In genomic region chr2:189407161-189407943, GRCh38 we compare ENCODE assay signal across 9 cellular contexts. TPM values are rescaled to one million over a fixed set of nuclear protein-coding genes. Genes with fewer than 3 reads are reported as not detected.
DNase-seq lines count a peak whose midpoint lies in the region; ATAC-seq and TF ChIP-seq lines count a peak whose summit lies in the region.
"Had no signal": no experiment of that assay in that cellular context is flagged by ENCODE, and none has a peak within 500 bp of the region (broad histone marks: within the 10 kb centered on the region; RNA-seq: fewer than 3 reads in every experiment).

No MANE protein-coding gene starts in this region.

- H3K4me1 ChIP-seq in Loucy (ENCODE audit: insufficient read depth, low read length, poor library complexity, severe bottlenecking): peaks cover 13% of the 10 kb centered on the region
- H3K4me1 ChIP-seq in breast epithelium: no peaks in the 10 kb centered on the region

- no peak for TF ChIP-seq POLR2A in breast epithelium (IDR thresholded peaks at IDR 0.05)

- peak overlapping the region; percentile 45 to 60 for H3K27ac ChIP-seq in breast epithelium

- peak overlapping the region; percentile 89 for H3K27ac Mint-ChIP-seq in mesothelial cell of epicardium
- H3K27ac Mint-ChIP-seq: activated B cell treated with CpG ODN at 0.5 μM for 24 hours had no signal

- H3K4me2 ChIP-seq in Loucy (ENCODE audit: low read depth, low read length, poor library complexity, severe bottlenecking): peak overlapping the region; percentile 71

- H3K9ac ChIP-seq in Loucy (ENCODE audit: low read depth, low read length, poor library complexity, severe bottlenecking): peak overlapping the region; percentile 53

- H3K9me3 ChIP-seq in Loucy (ENCODE audit: insufficient read depth, low read depth, low read length) (no peaks in the 10 kb centered on the region), breast epithelium (no peaks in the 10 kb centered on the region)

- DNase-seq in AG09319 (ENCODE audit: extremely low read depth, low read depth): peak; percentile 47
- no peak for DNase-seq in breast epithelium (ENCODE audit: low spot score in 2 of 2)
- no peak for DNase-seq in mesothelial cell of epicardium (ENCODE audit: low spot score in 2 of 2, unreplicated experiment in 2 of 2)
- DNase-seq in iPS-NIHi11 (ENCODE audit: low spot score): no peak
- DNase-seq in NCI-H1417 treated with DMSO at 0.1 percent for 48 hours (lab: John Stamatoyannopoulos, UW): no peak
- DNase-seq in stimulated activated naive CD4-positive, alpha-beta T cell treated with Interleukin-2 at 50 U/mL for 16 hours (lab: John Stamatoyannopoulos, UW): no peak
- DNase-seq: activated B cell treated with CpG ODN at 0.5 μM for 24 hours had no signal

- H3K27me3 ChIP-seq in Loucy (ENCODE audit: insufficient read depth, low read length, poor library complexity, severe bottlenecking) (no peaks in the 10 kb centered on the region), breast epithelium (no peaks in the 10 kb centered on the region)

- no peaks in the 10 kb centered on the region for H3K27me3 Mint-ChIP-seq in mesothelial cell of epicardium (ENCODE audit: low read depth)
- H3K27me3 Mint-ChIP-seq: activated B cell treated with CpG ODN at 0.5 μM for 24 hours had no signal

- peaks cover 47% of the 10 kb centered on the region for H3K4me1 Mint-ChIP-seq in mesothelial cell of epicardium
- H3K4me1 Mint-ChIP-seq: activated B cell treated with CpG ODN at 0.5 μM for 24 hours had no signal

- H3K4me3 ChIP-seq in Loucy (ENCODE audit: low read length, poor library complexity, severe bottlenecking) (peak overlapping the region; percentile 56), breast epithelium (peak overlapping the region in 1 of 3 donors; percentile 20)

- no peaks in the 10 kb centered on the region for H3F3A ChIP-seq in Loucy (ENCODE audit: low read depth)

- H3K79me2 ChIP-seq in Loucy (ENCODE audit: insufficient read depth, low read length): no peaks in the 10 kb centered on the region

- TF ChIP-seq CTCF in AG09319 (IDR thresholded peaks at IDR 0.05; ENCODE audit: low read depth, low read length) (no peak), Loucy (conservative IDR thresholded peaks at IDR 0.05; ENCODE audit: low read length) (no peak), breast epithelium (IDR thresholded peaks at IDR 0.05) (no peak), mesothelial cell of epicardium (IDR thresholded peaks at IDR 0.05; ENCODE audit: unreplicated experiment) (no peak)

- H3K4me3 Mint-ChIP-seq in mesothelial cell of epicardium: peak overlapping the region; percentile 48
- H3K4me3 Mint-ChIP-seq: activated B cell treated with CpG ODN at 0.5 μM for 24 hours had no signal

- peaks cover 8% of the 10 kb centered on the region for H3K9me3 Mint-ChIP-seq in mesothelial cell of epicardium
- H3K9me3 Mint-ChIP-seq: activated B cell treated with CpG ODN at 0.5 μM for 24 hours had no signal

- H3K36me3 ChIP-seq in Loucy (ENCODE audit: insufficient read depth, low read length) (no peaks in the 10 kb centered on the region), breast epithelium (no peaks in the 10 kb centered on the region)

- peak overlapping the region; percentile 93 for H2AFZ ChIP-seq in Loucy (ENCODE audit: low read length)

- H3K9me2 ChIP-seq in Loucy (replicated peaks; ENCODE audit: low read depth, low read length): no peaks in the 10 kb centered on the region

- H4K20me1 ChIP-seq in Loucy (ENCODE audit: insufficient read depth, low read length, poor library complexity, severe bottlenecking): no peaks in the 10 kb centered on the region

- intact Hi-C loops in breast epithelium (cut with DNase I; ENCODE audit: low total_unique reads): no loop called here

- H3K36me3 Mint-ChIP-seq in mesothelial cell of epicardium: peaks cover 4% of the 10 kb centered on the region

- no peak for ATAC-seq in GM18511 (IDR thresholded peaks at IDR 0.05; ENCODE audit: unreplicated experiment)

RNA-seq across cellular contexts. Expression of gene WDR75, which starts 33.9 kb away (rescaled TPM):
- total RNA-seq in breast epithelium: 10 to 100 TPM; 40.0 to 52.4 (median 45.2) TPM
- 58.2 to 61.4 TPM (median 60.7 TPM) in 3 replicates for total RNA-seq in mesothelial cell of epicardium
